In genomic region chr2:63078852-63079606, GRCh38 we compare ENCODE assay signal across 8 cellular contexts. TPM values are rescaled to one million over a fixed set of nuclear protein-coding genes. Genes with fewer than 3 reads are reported as not detected.
A peak's percentile ranks its signal among the peaks of the same experiment; 100 is the strongest.
DNase-seq lines count a peak whose midpoint lies in the region; ATAC-seq and TF ChIP-seq lines count a peak whose summit lies in the region.

No MANE protein-coding gene starts in this region.

- peak; percentile 97 for TF ChIP-seq CTCF in GM23338 (conservative IDR thresholded peaks at IDR 0.05; ENCODE audit: low read depth in 2 of 2)

- ATAC-seq in GM23338 = peak; percentile 97
- ATAC-seq in activated CD4-positive, CD25-positive, alpha-beta regulatory T cell treated with anti-CD3 and anti-CD28 coated beads, Interleukin-2, amount 50 U/mL, for 24 hours = no peak
- ATAC-seq in activated CD8-positive, alpha-beta memory T cell treated with anti-CD3 and anti-CD28 coated beads, Interleukin-2, amount 10 ng/mL, durations not matched to agents 7 days and 5 days = no peak
- ATAC-seq in GM19452 (IDR thresholded peaks at IDR 0.05; ENCODE audit: unreplicated experiment) = no peak

- H2AFZ ChIP-seq in GM23338 = no peak overlapping the region

- H4K20me1 ChIP-seq in GM23338 (replicated peaks; ENCODE audit: insufficient read depth) = no peaks in the 10 kb centered on the region

- no peak overlapping the region for H3K27ac Mint-ChIP-seq in GM23338
- no peak overlapping the region for H3K27ac Mint-ChIP-seq in activated CD8-positive, alpha-beta memory T cell treated with anti-CD3 and anti-CD28 coated beads, Interleukin-2, amount 10 ng/mL, durations not matched to agents 7 days and 5 days

- no peaks in the 10 kb centered on the region for H3K9me3 Mint-ChIP-seq in GM23338
- H3K9me3 Mint-ChIP-seq in activated CD8-positive, alpha-beta memory T cell treated with anti-CD3 and anti-CD28 coated beads, Interleukin-2, amount 10 ng/mL, durations not matched to agents 7 days and 5 days (ENCODE audit: low read depth) = no peaks in the 10 kb centered on the region

- H3K36me3 ChIP-seq in GM23338 (ENCODE audit: insufficient read depth) = no peaks in the 10 kb centered on the region

- H3K4me1 Mint-ChIP-seq in GM23338 = peaks cover 4% of the 10 kb centered on the region
- H3K4me1 Mint-ChIP-seq in activated CD8-positive, alpha-beta memory T cell treated with anti-CD3 and anti-CD28 coated beads, Interleukin-2, amount 10 ng/mL, durations not matched to agents 7 days and 5 days = peaks cover 4% of the 10 kb centered on the region

- H3K4me2 ChIP-seq in GM23338 = no peak overlapping the region

- H3K27me3 ChIP-seq in GM23338 (ENCODE audit: insufficient read depth) = no peaks in the 10 kb centered on the region

- no peaks in the 10 kb centered on the region for H3K9me2 ChIP-seq in GM23338 (ENCODE audit: insufficient read depth)

- H3K27ac ChIP-seq in GM23338 (ENCODE audit: low read depth) = no peak overlapping the region

- DNase-seq in D341Med (ENCODE audit: low spot score) (peak; percentile 55), GM23338 (ENCODE audit: low spot score) (peak; percentile 86), RPMI8226 (peak; percentile 15), iPS-NIHi7 (ENCODE audit: extremely low spot score) (peak; percentile 59), hippocampal formation (lab: John Stamatoyannopoulos, UW) (no peak)
- no peak for DNase-seq in activated CD8-positive, alpha-beta memory T cell treated with anti-CD3 and anti-CD28 coated beads, Interleukin-2, amount 10 ng/mL, durations not matched to agents 7 days and 5 days

- no peak overlapping the region for H3K4me3 ChIP-seq in GM23338

- no peaks in the 10 kb centered on the region for H3F3A ChIP-seq in GM23338 (replicated peaks; ENCODE audit: low read depth)

- H3K27me3 Mint-ChIP-seq in GM23338 (ENCODE audit: insufficient read depth, low read depth, poor library complexity) = peaks cover 4% of the 10 kb centered on the region
- peaks cover 19% of the 10 kb centered on the region for H3K27me3 Mint-ChIP-seq in activated CD8-positive, alpha-beta memory T cell treated with anti-CD3 and anti-CD28 coated beads, Interleukin-2, amount 10 ng/mL, durations not matched to agents 7 days and 5 days

- peaks cover 10% of the 10 kb centered on the region; the same call in 1 of the 2 replicates for H3K4me1 ChIP-seq in GM23338 (ENCODE audit: insufficient read depth)

- H3K36me3 Mint-ChIP-seq in GM23338 (ENCODE audit: low read depth) = no peaks in the 10 kb centered on the region
- no peaks in the 10 kb centered on the region for H3K36me3 Mint-ChIP-seq in activated CD8-positive, alpha-beta memory T cell treated with anti-CD3 and anti-CD28 coated beads, Interleukin-2, amount 10 ng/mL, durations not matched to agents 7 days and 5 days

- CTCF ChIA-PET in activated CD8-positive, alpha-beta memory T cell treated with anti-CD3 and anti-CD28 coated beads, Interleukin-2, amount 10 ng/mL, durations not matched to agents 7 days and 5 days (lab: Charles Lee) = no interaction called here

- no peak overlapping the region for H3K4me3 Mint-ChIP-seq in GM23338
- H3K4me3 Mint-ChIP-seq in activated CD8-positive, alpha-beta memory T cell treated with anti-CD3 and anti-CD28 coated beads, Interleukin-2, amount 10 ng/mL, durations not matched to agents 7 days and 5 days = no peak overlapping the region

- H3K79me2 ChIP-seq in GM23338 (replicated peaks; ENCODE audit: insufficient read depth) = no peaks in the 10 kb centered on the region

TF ChIP-seq in GM23338, 12 proteins besides CTCF, POLR2A, EP300 and RAD21 (continues in another document):
- no peak for TF ChIP-seq EZH2phosphoT487 (IDR thresholded peaks at IDR 0.05; ENCODE audit: unreplicated experiment)
- no peak for TF ChIP-seq REST (IDR thresholded peaks at IDR 0.05; ENCODE audit: unreplicated experiment)
- TF ChIP-seq ZNF114 (CRISPR knock-in tag; IDR thresholded peaks at IDR 0.05) = no peak
- TF ChIP-seq JUNB (IDR thresholded peaks at IDR 0.05; ENCODE audit: unreplicated experiment) = no peak
- TF ChIP-seq ETS1 (IDR thresholded peaks at IDR 0.05) = no peak
- no peak for TF ChIP-seq STAT1 (IDR thresholded peaks at IDR 0.05; ENCODE audit: unreplicated experiment)
- TF ChIP-seq NANOG (IDR thresholded peaks at IDR 0.05; ENCODE audit: borderline replicate concordance) = no peak
- no peak for TF ChIP-seq EZH2 (IDR thresholded peaks at IDR 0.05; ENCODE audit: low read depth, unreplicated experiment)

RNA-seq across cellular contexts. Expression of gene OTX1, which starts 28.4 kb away (rescaled TPM):
- total RNA-seq in GM23338 (2014; rRNA removed; shearing (Covaris generic)) = 0.74 and 1.3 TPM in 2 replicates
- polyA plus RNA-seq in GM23338 (2016; fragmentation: Nextera tagmentation; extraction: Ambion mirVana) = 1.1 and 2.2 TPM in 2 replicates
- under 1 TPM; 0.26 to 0.58 TPM for total RNA-seq in activated CD8-positive, alpha-beta memory T cell treated with anti-CD3 and anti-CD28 coated beads, Interleukin-2, amount 10 ng/mL, durations not matched to agents 7 days and 5 days

Comparison
In these comparisons a context has a peak if more than half of its experiments do, and no peak if none do; other contexts are left out.
1. DNase-seq: peak in D341Med (single experiment), GM23338 (single experiment), RPMI8226 (single experiment) and iPS-NIHi7 (single experiment); none in hippocampal formation (0 of 2) and activated CD8-positive, alpha-beta memory T cell treated with anti-CD3 and anti-CD28 coated beads, Interleukin-2, amount 10 ng/mL, durations not matched to agents 7 days and 5 days (single experiment).